In genomic region chr19:52946322-52947310, GRCh38 we compare ENCODE assay signal across 11 cellular contexts. TPM values are rescaled to one million over a fixed set of nuclear protein-coding genes. Genes with fewer than 3 reads are reported as not detected.
DNase-seq lines count a peak whose midpoint lies in the region; ATAC-seq and TF ChIP-seq lines count a peak whose summit lies in the region.
"Had no signal": no experiment of that assay in that cellular context is flagged by ENCODE, and none has a peak within 500 bp of the region (broad histone marks: within the 10 kb centered on the region; RNA-seq: fewer than 3 reads in every experiment).

No MANE protein-coding gene starts in this region.

- in situ Hi-C loops in T47D (cut with HindIII; ENCODE audit: low pct_unique_long_range_greater_than_20kb, low sequenced_read_pairs): no loop called here

- H3K4me3 Mint-ChIP-seq in MCF 10A (ENCODE audit: unreplicated experiment): no peak overlapping the region
- H3K4me3 Mint-ChIP-seq: activated CD4-positive, alpha-beta T cell treated with anti-CD3 and anti-CD28 coated beads, Interleukin-2, amount 10 ng/mL, durations not matched to agents 7 days and 5 days had no signal

- no peak for TF ChIP-seq CTCF in MCF 10A (IDR thresholded peaks at IDR 0.05; ENCODE audit: unreplicated experiment)
- no peak for TF ChIP-seq CTCF in upper lobe of left lung (IDR thresholded peaks at IDR 0.05)

- peaks cover under 1 to 9% (median 5%) of the 10 kb centered on the region in 4 donors for H3K4me1 ChIP-seq in upper lobe of left lung

- H3K36me3 ChIP-seq in upper lobe of left lung: peaks cover 6 to 19% (median 17%) of the 10 kb centered on the region in 4 donors

- TF ChIP-seq POLR2A in upper lobe of left lung (IDR thresholded peaks at IDR 0.05): no peak

- peaks cover 4% of the 10 kb centered on the region for H3K4me1 Mint-ChIP-seq in MCF 10A (ENCODE audit: insufficient read depth, unreplicated experiment)

- no TSS peak for BruUV-seq in MCF 10A (replicated peaks; lab: Mats Ljungman, UMichigan)

- H3K9me3 ChIP-seq in upper lobe of left lung: peaks cover 34 to 67% (median 59%) of the 10 kb centered on the region in 4 donors

- no peaks in the 10 kb centered on the region for H3K27me3 ChIP-seq in upper lobe of left lung
- H3K27me3 ChIP-seq: Peyer's patch, vagina had no signal

- no peak overlapping the region for H3K4me3 ChIP-seq in upper lobe of left lung
- H3K4me3 ChIP-seq: Peyer's patch, vagina had no signal

- POLR2A ChIA-PET in MCF 10A (lab: Yijun Ruan, JAX): interaction anchor here (0.8 kb wide), 1 partner anchor 13 kb away, joined by 4 read pairs; no protein-coding TSS in a partner anchor

- peak; percentile 47 to 69 for ATAC-seq in upper lobe of left lung (ENCODE audit: low FRiP score in 2 of 2)
- ATAC-seq in HG02884 (IDR thresholded peaks at IDR 0.05; ENCODE audit: unreplicated experiment): no peak

- TF ChIP-seq EP300 in upper lobe of left lung (IDR thresholded peaks at IDR 0.05): no peak

- no peak overlapping the region for H3K27ac ChIP-seq in upper lobe of left lung
- H3K27ac ChIP-seq: Peyer's patch, vagina had no signal

- DNase-seq in T47D (ENCODE audit: low read depth in 1 of 2, low spot score in 1 of 2) (peak; percentile 59 to 97), MCF 10A (ENCODE audit: unreplicated experiment) (no peak), dermis blood vessel endothelial cell (peak; percentile 47), kidney tubule cell (ENCODE audit: low spot score) (peak; percentile 69), upper lobe of left lung (peak in 1 of 2 donors; percentile 94), HuH-7 (ENCODE audit: low spot score) (no peak)
- DNase-seq in activated CD8-positive, alpha-beta memory T cell treated with anti-CD3 and anti-CD28 coated beads, Interleukin-2, amount 50 U/mL, for 4 hours: no peak
- DNase-seq: activated CD4-positive, alpha-beta T cell treated with anti-CD3 and anti-CD28 coated beads, Interleukin-2, amount 10 ng/mL, durations not matched to agents 7 days and 5 days had no signal

- WGBS in upper lobe of left lung, 2 donors: 45 to 55% methylated on average over 28 to 35 of the region's 39 CpGs

- H3K36me3 Mint-ChIP-seq in MCF 10A (ENCODE audit: insufficient read depth, unreplicated experiment): peaks cover 14% of the 10 kb centered on the region

- H3K27ac Mint-ChIP-seq in MCF 10A (ENCODE audit: low read depth, unreplicated experiment): no peak overlapping the region
- H3K27ac Mint-ChIP-seq: activated CD4-positive, alpha-beta T cell treated with anti-CD3 and anti-CD28 coated beads, Interleukin-2, amount 10 ng/mL, durations not matched to agents 7 days and 5 days had no signal

- H3K9me3 Mint-ChIP-seq in MCF 10A (ENCODE audit: unreplicated experiment): peaks cover 22% of the 10 kb centered on the region

- H3K27me3 Mint-ChIP-seq in MCF 10A (ENCODE audit: insufficient read depth, unreplicated experiment): no peaks in the 10 kb centered on the region
- H3K27me3 Mint-ChIP-seq: activated CD4-positive, alpha-beta T cell treated with anti-CD3 and anti-CD28 coated beads, Interleukin-2, amount 10 ng/mL, durations not matched to agents 7 days and 5 days had no signal

- intact Hi-C loops in MCF 10A (cut with micrococcal nuclease): no loop called here

- CTCF ChIA-PET in MCF 10A (lab: Yijun Ruan, JAX): interaction anchor here (1.0 kb wide), 1 partner anchor 827 kb away, joined by 3 read pairs; no protein-coding TSS in a partner anchor

RNA-seq across cellular contexts. Expression of gene ZNF816, which starts 16.1 kb away (rescaled TPM):
- total RNA-seq in MCF 10A (2022) (5.4 and 5.5 TPM in 2 replicates), dermis blood vessel endothelial cell (6.1 and 9.0 TPM in 2 replicates), upper lobe of left lung (10 to 100 TPM in 2 of 6 donors, 1 to 10 TPM in 4; 6.7 to 14.6 (median 8.8) TPM)

RNA-seq across cellular contexts. Expression of gene ZNF888, which starts 23.4 kb away (rescaled TPM):
- total RNA-seq in MCF 10A (2022) (7.0 and 7.3 TPM in 2 replicates), dermis blood vessel endothelial cell (6.5 and 7.8 TPM in 2 replicates), upper lobe of left lung (10 to 100 TPM in 2 of 6 donors, 1 to 10 TPM in 4; 3.2 to 13.6 (median 6.9) TPM)

RNA-seq across cellular contexts. Expression of gene ZNF320, which starts 49.2 kb away (rescaled TPM):
- 4.9 and 5.4 TPM in 2 replicates for total RNA-seq in MCF 10A (2022)
- 9.3 and 16.0 TPM in 2 replicates for total RNA-seq in dermis blood vessel endothelial cell
- 10 to 100 TPM in 3 of 6 donors, 1 to 10 TPM in 3; 3.6 to 41.9 (median 10.1) TPM for total RNA-seq in upper lobe of left lung

Comparison
In these comparisons a context has a peak if more than half of its experiments do, and no peak if none do; other contexts are left out.
1. DNase-seq: peak in T47D (2 of 2), dermis blood vessel endothelial cell (single experiment) and kidney tubule cell (single experiment); none in MCF 10A (single experiment), HuH-7 (single experiment) and activated CD8-positive, alpha-beta memory T cell treated with anti-CD3 and anti-CD28 coated beads, Interleukin-2, amount 50 U/mL, for 4 hours (single experiment).